ENCODE assay signal across 23 cellular contexts in genomic region chr10:75640381-75640780, GRCh38.
"Had no signal": no experiment of that assay in that cellular context is flagged by ENCODE, and none has a peak within 500 bp of the region (broad histone marks: within the 10 kb centered on the region; RNA-seq: fewer than 3 reads in every experiment).

No MANE protein-coding gene starts in this region.

- H3K4me1 Mint-ChIP-seq: memory B cell; naive thymus-derived CD4-positive, alpha-beta T cell had no signal

- ATAC-seq: effector memory CD8-positive, alpha-beta T cell; gastrocnemius medialis; heart right ventricle; naive thymus-derived CD4-positive, alpha-beta T cell had no signal

- H3K36me3 ChIP-seq: esophagus muscularis mucosa, gastrocnemius medialis, heart right ventricle, left ventricle myocardium inferior, lower lobe of right lung, neutrophil, right atrium auricular region, sigmoid colon, stomach, thoracic aorta, uterus had no signal

- H3K9me3 Mint-ChIP-seq: dendritic cell treated with granulocyte-macrophage colony-stimulating factor and Interleukin-4, amounts not matched to agents 40 ng/mL and 50 ng/mL, for 4 days; effector memory CD8-positive, alpha-beta T cell; memory B cell; naive thymus-derived CD4-positive, alpha-beta T cell had no signal

- H3K4me1 ChIP-seq: esophagus muscularis mucosa, gastrocnemius medialis, heart right ventricle, left ventricle myocardium inferior, lower lobe of right lung, right atrium auricular region, stomach, uterus had no signal

- H3K27me3 ChIP-seq: esophagus muscularis mucosa, heart right ventricle, neutrophil, right atrium auricular region, sigmoid colon, stomach, uterus had no signal

- H3K27ac ChIP-seq: epithelial cell of prostate, esophagus muscularis mucosa, gastrocnemius medialis, heart right ventricle, left ventricle myocardium inferior, lower lobe of right lung, neutrophil, right atrium auricular region, sigmoid colon, stomach, thoracic aorta, uterus had no signal

- DNase-seq: effector memory CD8-positive, alpha-beta T cell; gastrocnemius medialis; heart right ventricle; hypothalamus; kidney glomerular epithelial cell; left ventricle myocardium inferior; lower lobe of right lung; midbrain; naive thymus-derived CD4-positive, alpha-beta T cell; sigmoid colon; stimulated activated CD4-positive, alpha-beta T cell treated with anti-CD3 and anti-CD28 coated beads, Interleukin-12 subunit alpha, Interleukin-12 subunit beta, amount 100 ng/mL, for 4 hours; stimulated activated naive CD4-positive, alpha-beta T cell; stomach; substantia nigra; trophoblast cell; uterus had no signal

- H3K27ac Mint-ChIP-seq: dendritic cell treated with granulocyte-macrophage colony-stimulating factor and Interleukin-4, amounts not matched to agents 40 ng/mL and 50 ng/mL, for 4 days; effector memory CD8-positive, alpha-beta T cell; memory B cell; naive thymus-derived CD4-positive, alpha-beta T cell had no signal

- H3K4me3 Mint-ChIP-seq: dendritic cell treated with granulocyte-macrophage colony-stimulating factor and Interleukin-4, amounts not matched to agents 40 ng/mL and 50 ng/mL, for 4 days; effector memory CD8-positive, alpha-beta T cell; memory B cell; naive thymus-derived CD4-positive, alpha-beta T cell had no signal

- H3K4me3 ChIP-seq: esophagus muscularis mucosa, gastrocnemius medialis, heart right ventricle, left ventricle myocardium inferior, lower lobe of right lung, right atrium auricular region, sigmoid colon, stomach, thoracic aorta, uterus had no signal

- H3K36me3 Mint-ChIP-seq: memory B cell; naive thymus-derived CD4-positive, alpha-beta T cell had no signal

- H3K27me3 Mint-ChIP-seq: dendritic cell treated with granulocyte-macrophage colony-stimulating factor and Interleukin-4, amounts not matched to agents 40 ng/mL and 50 ng/mL, for 4 days had no signal

- H3K9me3 ChIP-seq: esophagus muscularis mucosa, gastrocnemius medialis, heart right ventricle, left ventricle myocardium inferior, lower lobe of right lung, neutrophil, right atrium auricular region, sigmoid colon, stomach, thoracic aorta, uterus had no signal
